In the genomic region with DNA sequence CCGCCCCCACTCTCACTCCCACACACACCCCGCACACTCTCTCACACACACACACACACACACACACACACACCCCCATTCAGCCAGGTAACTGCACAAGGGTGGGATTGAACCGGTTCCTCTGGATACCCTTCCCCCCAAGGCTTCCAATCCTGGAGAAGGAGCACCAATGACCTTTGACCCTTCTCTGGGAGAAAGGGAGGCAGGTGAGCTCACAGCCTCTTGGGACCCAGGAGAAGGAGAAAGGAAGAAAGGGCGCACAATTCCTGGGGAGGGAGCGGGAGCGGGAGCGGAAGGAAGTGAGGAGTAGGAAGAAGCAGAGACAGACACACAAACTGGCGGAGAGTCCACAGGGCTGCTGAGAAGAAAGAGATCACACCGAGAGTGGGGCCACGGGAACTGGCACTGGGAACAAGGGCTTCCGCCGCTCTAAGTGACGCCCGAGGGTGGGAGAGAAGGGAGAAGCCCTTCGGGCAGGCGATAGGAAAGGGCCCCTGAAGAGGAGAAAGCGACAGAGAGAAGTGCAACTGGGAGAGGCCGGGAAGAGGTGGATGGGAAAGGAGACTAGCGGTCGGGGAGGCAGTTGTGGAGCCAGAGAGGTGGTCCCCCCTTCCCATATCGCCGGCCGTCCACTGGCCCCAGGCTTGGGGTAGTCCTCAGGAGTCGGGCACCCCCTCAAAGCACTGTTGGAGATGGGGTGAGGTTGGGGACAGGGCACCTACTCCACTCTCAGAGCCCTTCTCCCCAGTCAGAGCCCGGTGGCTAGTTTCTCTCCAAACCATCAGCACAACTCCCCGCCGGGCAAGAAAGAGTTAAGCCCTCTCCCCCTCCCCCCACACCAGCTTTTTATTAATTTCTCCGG, we compare ENCODE assay signal across 8 cellular contexts. TPM values are rescaled to one million over a fixed set of nuclear protein-coding genes. Genes with fewer than 3 reads are reported as not detected.
DNase-seq lines count a peak whose midpoint lies in the region; ATAC-seq, FAIRE-seq and TF ChIP-seq lines count a peak whose summit lies in the region.

No MANE protein-coding gene starts in this region.

- TF ChIP-seq RAD21 in HepG2 (CRISPR knock-in tag; IDR thresholded peaks at IDR 0.05) = no peak

- no peak for ATAC-seq in activated CD4-positive, alpha-beta T cell treated with anti-CD3 and anti-CD28 coated beads for 36 hours
- ATAC-seq in HepG2 = no peak
- ATAC-seq in thoracic aorta (ENCODE audit: insufficient number of reproducible peaks, low FRiP score, low read depth) = no peak
- ATAC-seq in HG03571 (IDR thresholded peaks at IDR 0.05; ENCODE audit: unreplicated experiment) = no peak
- ATAC-seq in GM21576 (IDR thresholded peaks at IDR 0.05; ENCODE audit: unreplicated experiment) = no peak

- in situ Hi-C loops in HepG2 (cut with HindIII; ENCODE audit: extremely low pct_ligation_motif_present, low pct_unique_long_range_greater_than_20kb) = no loop called here

- H2AFZ ChIP-seq in HepG2 (ENCODE audit: low read length) = no peak overlapping the region

- FAIRE-seq in HepG2 (lab: Jason Lieb, UNC) = no peak

- peaks cover 13% of the 10 kb centered on the region for H3K27me3 Mint-ChIP-seq in activated CD4-positive, alpha-beta T cell treated with anti-CD3 and anti-CD28 coated beads for 36 hours

- peaks cover 10 to 25% of the 10 kb centered on the region in 2 experiments for H3K27me3 ChIP-seq in HepG2 (ENCODE audit: control insufficient read depth in 1 of 2, insufficient read depth in 2 of 2, low read length in 2 of 2)
- no peaks in the 10 kb centered on the region for H3K27me3 ChIP-seq in thoracic aorta (replicated peaks; ENCODE audit: insufficient read depth)

- H3K79me2 ChIP-seq in HepG2 (ENCODE audit: insufficient read depth, low read length) = no peaks in the 10 kb centered on the region

- BruUV-seq in HepG2 (replicated peaks; lab: Mats Ljungman, UMichigan) = no TSS peak

- peak overlapping the region; percentile 50 for H3K4me2 ChIP-seq in HepG2 (ENCODE audit: low read depth, low read length)

- H3K36me3 ChIP-seq in HepG2 (replicated peaks in 1 of 2; ENCODE audit: control insufficient read depth in 1 of 2, insufficient read depth in 2 of 2, low read length in 2 of 2) = no peaks in the 10 kb centered on the region
- no peaks in the 10 kb centered on the region for H3K36me3 ChIP-seq in thoracic aorta

- CTCF ChIA-PET in activated CD4-positive, alpha-beta T cell treated with anti-CD3 and anti-CD28 coated beads for 36 hours (lab: Charles Lee) = interaction anchor here (0.6 to 2.4 kb wide), 3 partner anchors 10 to 104 kb away, joined by 3 to 8 read pairs (median 3); no protein-coding TSS in a partner anchor
- CTCF ChIA-PET in HepG2 (lab: Yijun Ruan, JAX; ENCODE audit: low intra/inter-chr PET ratio, low total read pairs) = no interaction called here

- intact Hi-C loops in activated CD4-positive, alpha-beta T cell treated with anti-CD3 and anti-CD28 coated beads for 36 hours (cut with DNase I, micrococcal nuclease) = no loop called here
- intact Hi-C loops in HepG2 (cut with micrococcal nuclease; ENCODE audit: unreplicated experiment) = no loop called here

- no peak for DNase-seq in activated CD4-positive, alpha-beta T cell treated with anti-CD3 and anti-CD28 coated beads for 36 hours
- no peak for DNase-seq in activated CD4-positive, alpha-beta T cell treated with anti-CD3 and anti-CD28 coated beads for 1 hour
- DNase-seq in astrocyte of the hippocampus (ENCODE audit: low read depth, low spot score) = peak; percentile 62
- DNase-seq in HepG2 (ENCODE audit: low spot score) = no peak
- no peak for DNase-seq in thoracic aorta (ENCODE audit: low spot score)
- no peak for DNase-seq in NOMO-1 treated with DMSO at 0.1 percent for 48 hours (lab: John Stamatoyannopoulos, UW; ENCODE audit: unreplicated experiment)

- no peak for TF ChIP-seq POLR2A in HepG2 (IDR thresholded peaks at IDR 0.05; ENCODE audit: insufficient read depth in 1 of 2, low read depth in 2 of 2, low read length in 2 of 2)

- POLR2A ChIA-PET in activated CD4-positive, alpha-beta T cell treated with anti-CD3 and anti-CD28 coated beads for 36 hours (lab: Charles Lee) = no interaction called here
- POLR2A ChIA-PET in HepG2 (lab: Yijun Ruan, JAX) = no interaction called here

- H3K9me3 ChIP-seq in HepG2 (ENCODE audit: low read length) (no peaks in the 10 kb centered on the region), thoracic aorta (no peaks in the 10 kb centered on the region)

- 35% methylated on average over 28 of the region's 28 CpGs for WGBS in HepG2 (ENCODE audit: low lambda C conversion rate)

- H3K4me1 Mint-ChIP-seq in activated CD4-positive, alpha-beta T cell treated with anti-CD3 and anti-CD28 coated beads for 36 hours = peaks cover 28% of the 10 kb centered on the region

- no peak for TF ChIP-seq CTCF in HepG2 (CRISPR knock-in tag; IDR thresholded peaks at IDR 0.05)
- no peak for TF ChIP-seq CTCF in thoracic aorta (IDR thresholded peaks at IDR 0.05)

- H3K9ac ChIP-seq in HepG2 (ENCODE audit: insufficient read depth, low read depth, low read length) = no peak overlapping the region

- peak overlapping the region; percentile 4 for H3K4me3 Mint-ChIP-seq in activated CD4-positive, alpha-beta T cell treated with anti-CD3 and anti-CD28 coated beads for 36 hours

- H3K9me3 Mint-ChIP-seq in activated CD4-positive, alpha-beta T cell treated with anti-CD3 and anti-CD28 coated beads for 36 hours (ENCODE audit: low read depth) = no peaks in the 10 kb centered on the region

- no peak overlapping the region for H3K27ac ChIP-seq in HepG2 (ENCODE audit: extremely low read length, insufficient read depth, low read length)
- no peak overlapping the region for H3K27ac ChIP-seq in thoracic aorta

- TF ChIP-seq EP300 in HepG2 (IDR thresholded peaks at IDR 0.05; ENCODE audit: low read depth in 2 of 2, low read length in 2 of 2) = no peak
- no peak for TF ChIP-seq EP300 in HepG2 (CRISPR knock-in tag; IDR thresholded peaks at IDR 0.05; ENCODE audit: borderline replicate concordance)

- H3K4me1 ChIP-seq in HepG2 (ENCODE audit: insufficient read depth, low read length) = peaks cover 52% of the 10 kb centered on the region
- peaks cover 31 to 49% of the 10 kb centered on the region in 2 donors for H3K4me1 ChIP-seq in thoracic aorta (ENCODE audit: control insufficient read depth in 1 of 2, low read depth in 2 of 2)

- H4K20me1 ChIP-seq in HepG2 (ENCODE audit: insufficient read depth, low read length) = no peaks in the 10 kb centered on the region

- H3K4me3 ChIP-seq in HepG2 (replicated peaks in 1 of 3; ENCODE audit: insufficient read depth in 1 of 3, low read depth in 2 of 3, low read length in 3 of 3) (peak overlapping the region in 2 of 3 experiments; percentile 5 to 27; a peak in 1 of 6 replicates), thoracic aorta (peak overlapping the region; percentile 73)

- H3K36me3 Mint-ChIP-seq in activated CD4-positive, alpha-beta T cell treated with anti-CD3 and anti-CD28 coated beads for 36 hours (ENCODE audit: low read depth) = no peaks in the 10 kb centered on the region

- H3K27ac Mint-ChIP-seq in activated CD4-positive, alpha-beta T cell treated with anti-CD3 and anti-CD28 coated beads for 36 hours = no peak overlapping the region

RNA-seq across cellular contexts. Expression of a gene that starts 1.3 kb away (rescaled TPM):
- 1 to 10 TPM in 1 of 2 experiments, under 1 TPM in 1; 0.77 to 1.1 TPM for total RNA-seq in activated CD4-positive, alpha-beta T cell treated with anti-CD3 and anti-CD28 coated beads for 36 hours
- 0.07 TPM in 1 of 2 replicates, not detected in the other for total RNA-seq in HepG2 (2016; rRNA removed; fragmentation: Illumina TruSeq; extraction: Trizol)
- total RNA-seq in HepG2 (2016; cell fraction: cytosol; rRNA removed; fragmentation: Illumina TruSeq; extraction: Trizol; ENCODE audit: low read depth) = 0.18 and 0.20 TPM in 2 replicates
- 0.04 TPM in 1 of 2 replicates, not detected in the other for total RNA-seq in HepG2 (2016; cell fraction: insoluble cytoplasmic fraction; rRNA removed; fragmentation: Illumina TruSeq; extraction: Trizol)
- 0.09 and 0.14 TPM in 2 replicates for total RNA-seq in HepG2 (2016; cell fraction: membrane; rRNA removed; fragmentation: Illumina TruSeq; extraction: Trizol)
- 0.09 TPM in 2 replicates for total RNA-seq in HepG2 (2016; cell fraction: nucleus; rRNA removed; fragmentation: Illumina TruSeq; extraction: Trizol)
- 0.22 TPM in 1 of 2 replicates, not detected in the other for polyA plus RNA-seq in HepG2 (2011; rRNA removed)
- 0.01 and 0.04 TPM in 2 replicates for polyA plus RNA-seq in HepG2 (2011; cell fraction: cytosol; rRNA removed)
- polyA plus RNA-seq in HepG2 (2011; cell fraction: nucleus; rRNA removed) = 0.24 and 0.29 TPM in 2 replicates
- 0.08 and 0.11 TPM in 2 replicates for polyA plus RNA-seq in HepG2 (2012)
- polyA plus RNA-seq in HepG2 (2016; cell fraction: cytosol; fragmentation: Illumina TruSeq; extraction: Trizol; ENCODE audit: low read depth) = not detected in 2 replicates
- polyA plus RNA-seq in HepG2 (2016; cell fraction: insoluble cytoplasmic fraction; fragmentation: Illumina TruSeq; extraction: Trizol; ENCODE audit: low read depth) = 0.16 TPM in 1 of 2 replicates, not detected in the other
- 0.19 TPM in 2 replicates for polyA plus RNA-seq in HepG2 (2016; cell fraction: membrane; fragmentation: Illumina TruSeq; extraction: Trizol; ENCODE audit: low read depth)
- 0.53 TPM in 1 of 2 replicates, not detected in the other for polyA plus RNA-seq in HepG2 (2016; cell fraction: nucleus; fragmentation: Illumina TruSeq; extraction: Trizol; ENCODE audit: insufficient read depth, low read depth)
- polyA minus RNA-seq in HepG2 (2011; rRNA and poly(A)+ RNA removed; ENCODE audit: low replicate concordance) = 0.28 and 0.30 TPM in 2 replicates
- 0.09 and 0.20 TPM in 2 replicates for polyA minus RNA-seq in HepG2 (2011; cell fraction: cytosol; rRNA and poly(A)+ RNA removed)
- 0.39 and 0.99 TPM in 2 replicates for polyA minus RNA-seq in HepG2 (2011; cell fraction: nucleus; rRNA and poly(A)+ RNA removed)
- total RNA-seq in thoracic aorta = 10 to 100 TPM in 1 of 2 donors, 1 to 10 TPM in 1; 9.7 to 11.5 TPM

RNA-seq across cellular contexts. Expression of a gene that starts 21.8 kb away (rescaled TPM):
- total RNA-seq in activated CD4-positive, alpha-beta T cell treated with anti-CD3 and anti-CD28 coated beads for 36 hours = 10 to 100 TPM; 61.1 to 64.0 TPM
- total RNA-seq in HepG2 (2016; rRNA removed; fragmentation: Illumina TruSeq; extraction: Trizol) (11.0 and 15.8 TPM in 2 replicates), thoracic aorta (10 to 100 TPM; 53.3 to 67.1 TPM)
- total RNA-seq in HepG2 (2016; cell fraction: cytosol; rRNA removed; fragmentation: Illumina TruSeq; extraction: Trizol; ENCODE audit: low read depth) = 1.3 and 1.6 TPM in 2 replicates
- total RNA-seq in HepG2 (2016; cell fraction: insoluble cytoplasmic fraction; rRNA removed; fragmentation: Illumina TruSeq; extraction: Trizol) = 8.3 and 16.2 TPM in 2 replicates
- 7.0 and 7.3 TPM in 2 replicates for total RNA-seq in HepG2 (2016; cell fraction: membrane; rRNA removed; fragmentation: Illumina TruSeq; extraction: Trizol)
- total RNA-seq in HepG2 (2016; cell fraction: nucleus; rRNA removed; fragmentation: Illumina TruSeq; extraction: Trizol) = 10.9 and 13.5 TPM in 2 replicates
- polyA plus RNA-seq in HepG2 (2011; rRNA removed) = 8.7 and 9.4 TPM in 2 replicates
- 7.4 and 9.0 TPM in 2 replicates for polyA plus RNA-seq in HepG2 (2011; cell fraction: cytosol; rRNA removed)
- polyA plus RNA-seq in HepG2 (2011; cell fraction: nucleus; rRNA removed) = 13.1 and 16.4 TPM in 2 replicates
- polyA plus RNA-seq in HepG2 (2012) = 9.8 and 11.6 TPM in 2 replicates
- polyA plus RNA-seq in HepG2 (2016; cell fraction: cytosol; fragmentation: Illumina TruSeq; extraction: Trizol; ENCODE audit: low read depth) = 1.2 and 1.4 TPM in 2 replicates
- polyA plus RNA-seq in HepG2 (2016; cell fraction: insoluble cytoplasmic fraction; fragmentation: Illumina TruSeq; extraction: Trizol; ENCODE audit: low read depth) = 14.2 and 17.2 TPM in 2 replicates
- polyA plus RNA-seq in HepG2 (2016; cell fraction: membrane; fragmentation: Illumina TruSeq; extraction: Trizol; ENCODE audit: low read depth) = 7.2 TPM in 2 replicates
- polyA plus RNA-seq in HepG2 (2016; cell fraction: nucleus; fragmentation: Illumina TruSeq; extraction: Trizol; ENCODE audit: insufficient read depth, low read depth) = 35.0 and 35.2 TPM in 2 replicates
- 15.4 and 32.3 TPM in 2 replicates for polyA minus RNA-seq in HepG2 (2011; rRNA and poly(A)+ RNA removed; ENCODE audit: low replicate concordance)
- polyA minus RNA-seq in HepG2 (2011; cell fraction: cytosol; rRNA and poly(A)+ RNA removed) = 7.3 and 11.8 TPM in 2 replicates
- 7.8 and 9.3 TPM in 2 replicates for polyA minus RNA-seq in HepG2 (2011; cell fraction: nucleus; rRNA and poly(A)+ RNA removed)

RNA-seq across cellular contexts. Expression of a gene that starts 33.5 kb away (rescaled TPM):
- total RNA-seq in activated CD4-positive, alpha-beta T cell treated with anti-CD3 and anti-CD28 coated beads for 36 hours = 10 to 100 TPM in 1 of 2 experiments, 1 to 10 TPM in 1; 9.8 to 16.2 TPM
- total RNA-seq in HepG2 (2016; rRNA removed; fragmentation: Illumina TruSeq; extraction: Trizol) (18.5 and 19.2 TPM in 2 replicates), thoracic aorta (10 to 100 TPM; 35.5 to 74.9 TPM)
- 6.4 and 13.9 TPM in 2 replicates for total RNA-seq in HepG2 (2016; cell fraction: cytosol; rRNA removed; fragmentation: Illumina TruSeq; extraction: Trizol; ENCODE audit: low read depth)
- 16.2 and 19.8 TPM in 2 replicates for total RNA-seq in HepG2 (2016; cell fraction: insoluble cytoplasmic fraction; rRNA removed; fragmentation: Illumina TruSeq; extraction: Trizol)
- 10.9 and 11.9 TPM in 2 replicates for total RNA-seq in HepG2 (2016; cell fraction: membrane; rRNA removed; fragmentation: Illumina TruSeq; extraction: Trizol)
- 10.9 and 12.5 TPM in 2 replicates for total RNA-seq in HepG2 (2016; cell fraction: nucleus; rRNA removed; fragmentation: Illumina TruSeq; extraction: Trizol)
- polyA plus RNA-seq in HepG2 (2011; rRNA removed) = 59.7 and 66.6 TPM in 2 replicates
- 33.2 and 46.3 TPM in 2 replicates for polyA plus RNA-seq in HepG2 (2011; cell fraction: cytosol; rRNA removed)
- 86.5 and 102 TPM in 2 replicates for polyA plus RNA-seq in HepG2 (2011; cell fraction: nucleus; rRNA removed)
- polyA plus RNA-seq in HepG2 (2012) = 17.2 and 27.4 TPM in 2 replicates
- 9.3 and 10.8 TPM in 2 replicates for polyA plus RNA-seq in HepG2 (2016; cell fraction: cytosol; fragmentation: Illumina TruSeq; extraction: Trizol; ENCODE audit: low read depth)
- polyA plus RNA-seq in HepG2 (2016; cell fraction: insoluble cytoplasmic fraction; fragmentation: Illumina TruSeq; extraction: Trizol; ENCODE audit: low read depth) = 22.3 and 32.8 TPM in 2 replicates
- polyA plus RNA-seq in HepG2 (2016; cell fraction: membrane; fragmentation: Illumina TruSeq; extraction: Trizol; ENCODE audit: low read depth) = 12.0 and 14.3 TPM in 2 replicates
- 21.9 and 24.6 TPM in 2 replicates for polyA plus RNA-seq in HepG2 (2016; cell fraction: nucleus; fragmentation: Illumina TruSeq; extraction: Trizol; ENCODE audit: insufficient read depth, low read depth)
- 111 and 113 TPM in 2 replicates for polyA minus RNA-seq in HepG2 (2011; rRNA and poly(A)+ RNA removed; ENCODE audit: low replicate concordance)
- 22.7 and 28.5 TPM in 2 replicates for polyA minus RNA-seq in HepG2 (2011; cell fraction: cytosol; rRNA and poly(A)+ RNA removed)
- 44.5 and 48.7 TPM in 2 replicates for polyA minus RNA-seq in HepG2 (2011; cell fraction: nucleus; rRNA and poly(A)+ RNA removed)

RNA-seq across cellular contexts. Expression of a gene that starts 37.1 kb away (rescaled TPM):
- under 1 TPM in 1 of 2 experiments, not detected in 1; 0.26 TPM for total RNA-seq in activated CD4-positive, alpha-beta T cell treated with anti-CD3 and anti-CD28 coated beads for 36 hours
- total RNA-seq in HepG2 (2016; rRNA removed; fragmentation: Illumina TruSeq; extraction: Trizol) (not detected in 2 replicates), thoracic aorta (100 to 1,000 TPM in 1 of 2 donors, 10 to 100 TPM in 1; 95.5 to 158 TPM)
- total RNA-seq in HepG2 (2016; cell fraction: cytosol; rRNA removed; fragmentation: Illumina TruSeq; extraction: Trizol; ENCODE audit: low read depth) = not detected in 2 replicates
- total RNA-seq in HepG2 (2016; cell fraction: insoluble cytoplasmic fraction; rRNA removed; fragmentation: Illumina TruSeq; extraction: Trizol) = not detected in 2 replicates
- not detected in 2 replicates for total RNA-seq in HepG2 (2016; cell fraction: membrane; rRNA removed; fragmentation: Illumina TruSeq; extraction: Trizol)
- total RNA-seq in HepG2 (2016; cell fraction: nucleus; rRNA removed; fragmentation: Illumina TruSeq; extraction: Trizol) = not detected in 2 replicates
- not detected in 2 replicates for polyA plus RNA-seq in HepG2 (2011; rRNA removed)
- not detected in 2 replicates for polyA plus RNA-seq in HepG2 (2011; cell fraction: cytosol; rRNA removed)
- 0.42 TPM in 1 of 2 replicates, not detected in the other for polyA plus RNA-seq in HepG2 (2011; cell fraction: nucleus; rRNA removed)
- not detected in 2 replicates for polyA plus RNA-seq in HepG2 (2012)
- polyA plus RNA-seq in HepG2 (2016; cell fraction: cytosol; fragmentation: Illumina TruSeq; extraction: Trizol; ENCODE audit: low read depth) = not detected in 2 replicates
- polyA plus RNA-seq in HepG2 (2016; cell fraction: insoluble cytoplasmic fraction; fragmentation: Illumina TruSeq; extraction: Trizol; ENCODE audit: low read depth) = not detected in 2 replicates
- not detected in 2 replicates for polyA plus RNA-seq in HepG2 (2016; cell fraction: membrane; fragmentation: Illumina TruSeq; extraction: Trizol; ENCODE audit: low read depth)
- not detected in 2 replicates for polyA plus RNA-seq in HepG2 (2016; cell fraction: nucleus; fragmentation: Illumina TruSeq; extraction: Trizol; ENCODE audit: insufficient read depth, low read depth)
- polyA minus RNA-seq in HepG2 (2011; rRNA and poly(A)+ RNA removed; ENCODE audit: low replicate concordance) = 0.19 TPM in 1 of 2 replicates, not detected in the other
- polyA minus RNA-seq in HepG2 (2011; cell fraction: cytosol; rRNA and poly(A)+ RNA removed) = not detected in 2 replicates
- not detected in 2 replicates for polyA minus RNA-seq in HepG2 (2011; cell fraction: nucleus; rRNA and poly(A)+ RNA removed)

Comparison
In these comparisons a context has a peak if more than half of its experiments do, and no peak if none do; other contexts are left out.
1. RNA of a gene that starts 1.3 kb away (total RNA-seq): 9.7 to 11.5 TPM in thoracic aorta; 0.77 to 1.1 TPM in activated CD4-positive, alpha-beta T cell treated with anti-CD3 and anti-CD28 coated beads for 36 hours and 0.04 to 0.20 TPM in HepG2; every median in the first group is over 4 times any median in the second.